15 cellular contexts compared by ENCODE assay signal in genomic region chr14:64572721-64573508, GRCh38. TPM values are rescaled to one million over a fixed set of nuclear protein-coding genes. Genes with fewer than 3 reads are reported as not detected.
DNase-seq lines count a peak whose midpoint lies in the region; ATAC-seq, FAIRE-seq and TF ChIP-seq lines count a peak whose summit lies in the region.
"Had no signal": no experiment of that assay in that cellular context is flagged by ENCODE, and none has a peak within 500 bp of the region (broad histone marks: within the 10 kb centered on the region; RNA-seq: fewer than 3 reads in every experiment).

No MANE protein-coding gene starts in this region.

- ATAC-seq in HCT116: peak; percentile 37; the same call in 1 of the 2 replicates
- peak; percentile 30 for ATAC-seq in left ventricle myocardium superior
- ATAC-seq in GM18519 (IDR thresholded peaks at IDR 0.05; ENCODE audit: low FRiP score, unreplicated experiment): no peak

- no peaks in the 10 kb centered on the region for H3K27me3 ChIP-seq in HCT116 (ENCODE audit: insufficient read depth, low read length)
- no peaks in the 10 kb centered on the region for H3K27me3 ChIP-seq in brain microvascular endothelial cell (replicated peaks)

- no peak for TF ChIP-seq POLR2A in HCT116 (IDR thresholded peaks at IDR 0.05; ENCODE audit: borderline replicate concordance, extremely low read depth, insufficient read depth, insufficient read length)

- RAD21 ChIA-PET in HCT116 (lab: Charles Lee; ENCODE audit: low non-redundant PET in 1 of 2, low total read pairs in 2 of 2, uncharacterized antibody in 2 of 2, unreplicated experiment in 2 of 2): no interaction called here

- BruUV-seq in HCT116 (replicated peaks; lab: Mats Ljungman, UMichigan): no TSS peak

- in situ Hi-C loops in astrocyte of the cerebellum (cut with HindIII; ENCODE audit: low sequenced_read_pairs) (no loop called here), brain microvascular endothelial cell (cut with HindIII; ENCODE audit: low pct_ligation_motif_present, low sequenced_read_pairs) (no loop called here)

- H3K36me3 ChIP-seq in HCT116 (ENCODE audit: control insufficient read depth in 1 of 2, insufficient read depth in 2 of 2, low read length in 2 of 2) (no peaks in the 10 kb centered on the region), brain microvascular endothelial cell (replicated peaks) (no peaks in the 10 kb centered on the region)

- no peak for DNase-seq in HCT116 (ENCODE audit: low read depth, low spot score)
- peak; percentile 72 for DNase-seq in astrocyte of the cerebellum (ENCODE audit: low read depth)
- DNase-seq in left ventricle myocardium superior: no peak
- DNase-seq in putamen (ENCODE audit: low spot score): peak; percentile 94
- no peak for DNase-seq in brain microvascular endothelial cell
- DNase-seq in NCI-H2171 treated with DMSO at 0.1 percent for 48 hours (lab: John Stamatoyannopoulos, UW): no peak
- DNase-seq in D721Med (ENCODE audit: insufficient read length, low spot score): no peak
- DNase-seq: activated CD4-positive, alpha-beta T cell treated with anti-CD3 and anti-CD28 coated beads for 4 hours; activated naive CD4-positive, alpha-beta T cell treated with Interleukin-2 at 50 U/mL for 16 hours; effector CD4-positive, alpha-beta T cell; kidney glomerular epithelial cell; NCI-H1417 treated with DMSO at 0.1 percent for 48 hours had no signal

- H3K9me3 ChIP-seq in HCT116 (ENCODE audit: control insufficient read depth in 1 of 2, insufficient read depth in 1 of 2, low read depth in 1 of 2, low read length in 2 of 2): no peaks in the 10 kb centered on the region

- no peak for FAIRE-seq in D721Med (lab: Jason Lieb, UNC)

- H3K4me1 ChIP-seq in HCT116 (ENCODE audit: control insufficient read depth in 1 of 2, insufficient read depth in 2 of 2, low read length in 2 of 2): peaks cover 18 to 19% of the 10 kb centered on the region in 2 experiments

- no peak overlapping the region for H3K4me2 ChIP-seq in HCT116 (ENCODE audit: low read length)

- no peak overlapping the region for H3K27ac ChIP-seq in HCT116 (ENCODE audit: low read depth, low read length)
- H3K27ac ChIP-seq in brain microvascular endothelial cell: no peak overlapping the region
- H3K27ac ChIP-seq: parathyroid adenoma, RWPE1 had no signal

- no peak for TF ChIP-seq RAD21 in HCT116 (IDR thresholded peaks at IDR 0.05; ENCODE audit: low read depth)

- H3K79me2 ChIP-seq in HCT116 (ENCODE audit: insufficient read depth, low read length): no peaks in the 10 kb centered on the region
- H3K79me2 ChIP-seq: parathyroid adenoma had no signal

- TF ChIP-seq CTCF in HCT116 (IDR thresholded peaks at IDR 0.05 in 2 of 3, conservative IDR thresholded peaks at IDR 0.05 in 1 of 3; ENCODE audit: borderline replicate concordance in 1 of 3, insufficient read depth in 1 of 3, low read depth in 2 of 3, low read length in 2 of 3) (no peak), astrocyte of the cerebellum (IDR thresholded peaks at IDR 0.05; ENCODE audit: low read depth, low read length, missing control alignments) (no peak), brain microvascular endothelial cell (IDR thresholded peaks at IDR 0.05; ENCODE audit: low read depth, low read length, missing control alignments) (no peak), D721Med (IDR thresholded peaks at IDR 0.05; ENCODE audit: insufficient read depth, missing control alignments) (no peak)

- no peaks in the 10 kb centered on the region for H3K9me2 ChIP-seq in HCT116 (ENCODE audit: insufficient read depth)

- POLR2A ChIA-PET in HCT116 (lab: Charles Lee): no interaction called here

- H3K9ac ChIP-seq in HCT116 (ENCODE audit: low read length): no peak overlapping the region
- H3K9ac ChIP-seq: parathyroid adenoma had no signal

- intact Hi-C loops in HCT116 (cut with micrococcal nuclease): no loop called here
- intact Hi-C loops in left ventricle myocardium superior (cut with micrococcal nuclease): no loop called here

- H4K20me1 ChIP-seq in HCT116 (ENCODE audit: insufficient read depth): no peaks in the 10 kb centered on the region

- H3K4me3 ChIP-seq in HCT116 (replicated peaks in 1 of 2; ENCODE audit: low read depth in 1 of 2, low read length in 2 of 2) (no peak overlapping the region), astrocyte of the cerebellum (ENCODE audit: low read depth, low read length) (no peak overlapping the region), brain microvascular endothelial cell (ENCODE audit: low read depth, low read length) (no peak overlapping the region)

- peak overlapping the region; percentile 0 for H2AFZ ChIP-seq in HCT116 (ENCODE audit: low read depth, low read length, poor library complexity, severe bottlenecking)
- H2AFZ ChIP-seq: parathyroid adenoma had no signal

- CTCF ChIA-PET in HCT116 (lab: Charles Lee): no interaction called here

TF ChIP-seq in HCT116, 20 proteins besides CTCF, POLR2A, EP300 and RAD21:
- TF ChIP-seq ELF1 (IDR thresholded peaks at IDR 0.05; ENCODE audit: borderline replicate concordance, low read depth): no peak
- no peak for TF ChIP-seq SRF (IDR thresholded peaks at IDR 0.05; ENCODE audit: low read depth)
- no peak for TF ChIP-seq ZNF274 (IDR thresholded peaks at IDR 0.05; ENCODE audit: low read depth, low read length)
- TF ChIP-seq FOSL1 (IDR thresholded peaks at IDR 0.05; ENCODE audit: low read depth): no peak
- TF ChIP-seq MAX (IDR thresholded peaks at IDR 0.05): no peak
- no peak for TF ChIP-seq EGR1 (IDR thresholded peaks at IDR 0.05; ENCODE audit: low read depth)
- no peak for TF ChIP-seq TCF7L2 (IDR thresholded peaks at IDR 0.05; ENCODE audit: borderline replicate concordance, extremely low read depth, insufficient read depth, insufficient read length)
- TF ChIP-seq SIN3A (IDR thresholded peaks at IDR 0.05; ENCODE audit: low read depth): no peak
- no peak for TF ChIP-seq CEBPB (IDR thresholded peaks at IDR 0.05; ENCODE audit: low read depth)
- TF ChIP-seq EZH2 (IDR thresholded peaks at IDR 0.05): no peak
- no peak for TF ChIP-seq ZBTB33 (IDR thresholded peaks at IDR 0.05; ENCODE audit: extremely low read depth, insufficient replicate concordance, low read length)
- TF ChIP-seq EZH2phosphoT487 (IDR thresholded peaks at IDR 0.05; ENCODE audit: borderline replicate concordance): no peak

RNA-seq across cellular contexts. Expression of gene PPP1R36, which starts 23.2 kb away (rescaled TPM):
- total RNA-seq in HCT116 (2021; ENCODE audit: unreplicated experiment) (0.47 TPM), left ventricle myocardium superior (not detected)
- polyA plus RNA-seq in HCT116 (2012): 0.21 and 0.26 TPM in 2 replicates

RNA-seq across cellular contexts. Expression of gene HSPA2, which starts 32.4 kb away (rescaled TPM):
- 2.5 TPM for total RNA-seq in HCT116 (2021; ENCODE audit: unreplicated experiment)
- polyA plus RNA-seq in HCT116 (2012): 1.1 and 1.3 TPM in 2 replicates
- total RNA-seq in left ventricle myocardium superior: 13.8 TPM

Comparison
In these comparisons a context has a peak if more than half of its experiments do, and no peak if none do; other contexts are left out.
1. DNase-seq: peak in astrocyte of the cerebellum (single experiment) and putamen (single experiment); none in HCT116 (single experiment), left ventricle myocardium superior (single experiment), brain microvascular endothelial cell (single experiment), NCI-H2171 treated with DMSO at 0.1 percent for 48 hours (single experiment) and D721Med (single experiment).